10 cellular contexts compared by ENCODE assay signal in genomic region chr3:59559721-59560514, GRCh38.
A peak's percentile ranks its signal among the peaks of the same experiment; 100 is the strongest.
DNase-seq lines count a peak whose midpoint lies in the region; ATAC-seq, FAIRE-seq and TF ChIP-seq lines count a peak whose summit lies in the region.
"Had no signal": no experiment of that assay in that cellular context is flagged by ENCODE, and none has a peak within 500 bp of the region (broad histone marks: within the 10 kb centered on the region; RNA-seq: fewer than 3 reads in every experiment).

No MANE protein-coding gene starts in this region.

- peak; percentile 26 for DNase-seq in DND-41
- peak; percentile 95 for DNase-seq in NCI-H226
- DNase-seq in astrocyte (ENCODE audit: low read depth), result peak; percentile 100
- peak; percentile 5 for DNase-seq in occipital lobe (lab: John Stamatoyannopoulos, UW)
- DNase-seq in C1 segment of cervical spinal cord (lab: John Stamatoyannopoulos, UW), result no peak
- DNase-seq: cortex of kidney had no signal

- FAIRE-seq in astrocyte (lab: Jason Lieb, UNC), result peak; percentile 100

- peak overlapping the region; percentile 98 for H3K27ac Mint-ChIP-seq in astrocyte (ENCODE audit: unreplicated experiment)

- H3K4me3 Mint-ChIP-seq in astrocyte (ENCODE audit: unreplicated experiment), result no peak overlapping the region
- H3K4me3 Mint-ChIP-seq: neural crest cell had no signal

- ATAC-seq in DND-41 (ENCODE audit: insufficient read depth, low read depth), result peak; percentile 87
- no peak for ATAC-seq in HG02571 (IDR thresholded peaks at IDR 0.05; ENCODE audit: unreplicated experiment)
- no peak for ATAC-seq in GM21723 (IDR thresholded peaks at IDR 0.05; ENCODE audit: unreplicated experiment)
- ATAC-seq in HG03354 (IDR thresholded peaks at IDR 0.05; ENCODE audit: poor library complexity, severe bottlenecking, unreplicated experiment), result no peak

- H4K20me1 ChIP-seq in DND-41 (ENCODE audit: insufficient read depth, low read length) (no peaks in the 10 kb centered on the region), astrocyte (ENCODE audit: insufficient read depth, low read length) (no peaks in the 10 kb centered on the region)

- H3K4me3 ChIP-seq in DND-41 (ENCODE audit: low read depth in 1 of 2, low read length in 2 of 2) (no peak overlapping the region), astrocyte (ENCODE audit: insufficient read depth, low read depth, low read length) (no peak overlapping the region)

- H3K79me2 ChIP-seq in DND-41 (ENCODE audit: insufficient read depth, low read length), result no peaks in the 10 kb centered on the region
- H3K79me2 ChIP-seq in astrocyte (ENCODE audit: insufficient read depth, low read length), result no peaks in the 10 kb centered on the region

- peak overlapping the region; percentile 15; the same call in 1 of the 2 replicates for H3K27ac ChIP-seq in DND-41 (ENCODE audit: low read length)
- H3K27ac ChIP-seq in astrocyte (ENCODE audit: low read depth, low read length), result peak overlapping the region; percentile 81

- H2AFZ ChIP-seq in DND-41 (ENCODE audit: low read depth, low read length) (no peak overlapping the region), astrocyte (ENCODE audit: low read depth, low read length) (peak overlapping the region; percentile 11)

- peaks cover 17% of the 10 kb centered on the region for H3K4me1 ChIP-seq in DND-41 (ENCODE audit: insufficient read depth, low read length)
- H3K4me1 ChIP-seq in astrocyte (ENCODE audit: insufficient read depth, low read length), result peaks cover 28% of the 10 kb centered on the region

- peaks cover 55% of the 10 kb centered on the region for H3K4me1 Mint-ChIP-seq in astrocyte (ENCODE audit: low read depth, unreplicated experiment)

- no peak overlapping the region for H3K9ac ChIP-seq in DND-41 (ENCODE audit: low read depth, low read length)
- peak overlapping the region; percentile 63 for H3K9ac ChIP-seq in astrocyte (ENCODE audit: low read length)

- H3K9me3 ChIP-seq in DND-41 (ENCODE audit: insufficient read depth, low read length, severe bottlenecking) (no peaks in the 10 kb centered on the region), astrocyte (ENCODE audit: insufficient read depth, low read depth, low read length) (no peaks in the 10 kb centered on the region)

- H3K9me3 Mint-ChIP-seq in astrocyte (ENCODE audit: unreplicated experiment), result peaks cover 1% of the 10 kb centered on the region

- no peaks in the 10 kb centered on the region for H3K36me3 ChIP-seq in DND-41 (ENCODE audit: insufficient read depth, low read length)
- no peaks in the 10 kb centered on the region for H3K36me3 ChIP-seq in astrocyte (ENCODE audit: insufficient read depth, low read length)

- H3K4me2 ChIP-seq in DND-41 (ENCODE audit: insufficient read depth, low read length), result no peak overlapping the region
- H3K4me2 ChIP-seq in astrocyte (ENCODE audit: low read length), result peak overlapping the region; percentile 52

- H3K27me3 ChIP-seq in DND-41 (ENCODE audit: insufficient read depth, low read length, poor library complexity), result no peaks in the 10 kb centered on the region
- H3K27me3 ChIP-seq in astrocyte (ENCODE audit: insufficient read depth, low read length), result no peaks in the 10 kb centered on the region

- TF ChIP-seq CTCF in DND-41 (IDR thresholded peaks at IDR 0.05; ENCODE audit: borderline replicate concordance, extremely low read depth, low read length, poor library complexity, severe bottlenecking), result no peak
- TF ChIP-seq CTCF in astrocyte (IDR thresholded peaks at IDR 0.05; ENCODE audit: insufficient read depth, low read depth, low read length), result peak; percentile 6

- H3K36me3 Mint-ChIP-seq in astrocyte (ENCODE audit: low read depth, unreplicated experiment), result no peaks in the 10 kb centered on the region

- H3K27me3 Mint-ChIP-seq in astrocyte (ENCODE audit: low read depth, unreplicated experiment), result no peaks in the 10 kb centered on the region

Comparison
In these comparisons a context has a peak if more than half of its experiments do, and no peak if none do; other contexts are left out.
1. DNase-seq: peak in DND-41 (single experiment), NCI-H226 (single experiment), astrocyte (single experiment) and occipital lobe (single experiment); none in C1 segment of cervical spinal cord (0 of 14).